Comparison of ENCODE assay signal across 1 cellular context in the genomic region with DNA sequence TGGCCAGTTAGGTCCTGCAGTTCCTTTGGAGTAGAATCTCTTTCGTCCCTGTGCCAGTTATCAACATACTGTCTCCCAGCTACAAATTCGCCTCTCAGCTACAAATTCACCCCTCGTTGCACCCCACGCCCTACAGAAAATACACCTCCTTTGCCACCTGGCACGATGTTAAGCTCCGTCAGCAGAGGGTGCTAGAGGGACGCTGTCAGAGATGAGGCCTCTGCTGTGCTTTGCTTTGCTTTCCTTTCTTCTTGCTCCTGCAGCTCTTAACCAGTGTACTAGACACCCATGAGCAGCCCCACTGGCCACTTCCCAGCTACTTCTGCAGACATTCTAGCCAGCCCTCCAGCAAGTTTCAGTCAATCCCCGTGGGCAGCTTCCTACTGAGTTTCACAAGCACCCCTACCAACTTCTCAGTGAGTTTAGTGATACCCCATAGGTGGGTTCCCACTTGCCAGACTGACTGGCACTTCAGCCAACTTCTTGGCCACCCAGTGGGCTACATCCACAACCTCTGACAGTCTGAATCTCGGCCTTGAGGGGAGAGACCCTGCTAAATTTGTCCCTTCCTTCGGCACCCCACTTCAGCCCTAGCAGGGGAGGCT.
A peak's percentile ranks its signal among the peaks of the same experiment; 100 is the strongest.
TF ChIP-seq lines count a peak whose summit lies in the region.

No MANE protein-coding gene starts in this region.

TF ChIP-seq in IMR-90, 13 proteins besides CTCF, POLR2A, EP300 and RAD21:
- TF ChIP-seq RCOR1 (IDR thresholded peaks at IDR 0.05; ENCODE audit: insufficient replicate concordance, low read length), result no peak
- 0 out of 2 replicates have a peak, but pooled peaks have one; percentile 30 for TF ChIP-seq MAZ (IDR thresholded peaks at IDR 0.05; ENCODE audit: borderline replicate concordance, low read depth, low read length)
- peak; percentile 79 for TF ChIP-seq SMC3 (IDR thresholded peaks at IDR 0.05; ENCODE audit: low read depth, low read length)
